In the genomic region with DNA sequence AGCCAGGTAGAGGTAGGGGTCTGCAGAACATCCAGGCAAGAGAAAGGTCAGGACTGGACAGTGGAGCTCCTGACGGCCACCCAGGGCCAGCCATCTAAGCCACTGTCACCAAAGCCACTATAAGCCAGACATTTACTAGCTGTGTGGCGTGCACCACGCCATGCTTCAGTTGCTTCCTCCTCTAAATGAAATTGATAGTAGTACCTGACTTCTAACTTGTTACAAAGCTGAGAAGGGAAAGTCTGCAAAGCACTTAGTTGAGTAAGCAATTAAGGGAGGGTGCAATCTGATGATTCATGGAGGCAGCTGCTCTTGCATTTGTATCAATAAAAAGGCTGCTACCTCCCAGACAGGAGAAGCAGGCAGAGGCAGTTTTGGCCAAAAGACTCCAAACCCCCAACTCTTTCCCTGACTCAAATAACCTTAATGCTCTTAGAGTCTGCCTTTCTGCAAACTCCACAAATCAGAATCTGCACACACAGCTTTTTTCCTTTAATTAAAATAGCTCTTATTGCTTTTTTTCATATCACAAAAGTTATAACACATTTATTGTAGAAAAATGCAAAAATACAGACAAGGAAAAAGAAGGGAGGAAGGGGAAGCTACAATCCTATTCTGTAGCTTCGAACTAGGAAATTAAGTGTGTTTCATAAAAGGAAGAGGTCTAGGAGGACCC, we compare ENCODE assay signal across 10 cellular contexts. TPM values are rescaled to one million over a fixed set of nuclear protein-coding genes. Genes with fewer than 3 reads are reported as not detected.
A peak's percentile ranks its signal among the peaks of the same experiment; 100 is the strongest.
DNase-seq lines count a peak whose midpoint lies in the region; ATAC-seq, FAIRE-seq and TF ChIP-seq lines count a peak whose summit lies in the region.
"Had no signal": no experiment of that assay in that cellular context is flagged by ENCODE, and none has a peak within 500 bp of the region (broad histone marks: within the 10 kb centered on the region; RNA-seq: fewer than 3 reads in every experiment).

No MANE protein-coding gene starts in this region.

- H3K4me3 ChIP-seq in GM12878 (no peak overlapping the region), tibial artery (no peak overlapping the region)
- H3K4me3 ChIP-seq: BLaER1 had no signal

- POLR2A ChIA-PET in GM12878 (lab: Charles Lee) = interaction anchor here (0.6 kb wide), 2 partner anchors 174 to 417 kb away, joined by 3 read pairs; no protein-coding TSS in a partner anchor

- WGBS in GM12878 (ENCODE audit: insufficient coverage, insufficient replicate concordance, low lambda C conversion rate, missing lambda C conversion rate) = 0% methylated on average over 4 of the region's 4 CpGs

- no peaks in the 10 kb centered on the region for H4K20me1 ChIP-seq in GM12878 (ENCODE audit: control insufficient read depth, insufficient read depth)
- H4K20me1 ChIP-seq: BLaER1 had no signal

- ATAC-seq in GM12878 = peak; percentile 49
- ATAC-seq in GM19328 (IDR thresholded peaks at IDR 0.05; ENCODE audit: unreplicated experiment) = no peak
- ATAC-seq in GM18511 (IDR thresholded peaks at IDR 0.05; ENCODE audit: unreplicated experiment) = no peak
- ATAC-seq in HG02678 (IDR thresholded peaks at IDR 0.05; ENCODE audit: unreplicated experiment) = no peak

- in situ Hi-C loops in GM12878 (cut with MboI) = no loop called here

- no peaks in the 10 kb centered on the region; a peak in 2 of 4 replicates for H3K27me3 ChIP-seq in GM12878 (replicated peaks in 1 of 2; ENCODE audit: control insufficient read depth in 2 of 2, insufficient read depth in 2 of 2, low read length in 1 of 2)
- peaks cover 0 to 42% of the 10 kb centered on the region in 2 donors for H3K27me3 ChIP-seq in tibial artery
- H3K27me3 ChIP-seq: BLaER1 had no signal

- CTCF ChIA-PET in GM12878 (lab: Yijun Ruan, JAX) = interaction anchor here (0.6 to 5.3 kb wide), 15 partner anchors 9 to 1135 kb away, joined by 3 to 35 read pairs (median 4); no protein-coding TSS in a partner anchor

- H3K27ac ChIP-seq in GM12878 (ENCODE audit: control insufficient read depth, insufficient read depth) = no peak overlapping the region
- H3K27ac ChIP-seq in tibial artery = no peak overlapping the region
- H3K27ac ChIP-seq: BLaER1 had no signal

- no peak for TF ChIP-seq RAD21 in GM12878 (IDR thresholded peaks at IDR 0.05; ENCODE audit: insufficient read depth, low read depth, low read length)

- TF ChIP-seq CTCF in GM12878 (IDR thresholded peaks at IDR 0.05 in 2 of 3, conservative IDR thresholded peaks at IDR 0.05 in 1 of 3; ENCODE audit: control insufficient read depth in 2 of 3, extremely low read depth in 1 of 3, insufficient read depth in 1 of 3, low read depth in 3 of 3, low read length in 3 of 3) (no peak), tibial artery (IDR thresholded peaks at IDR 0.05) (no peak)

- SMC1A ChIA-PET in GM12878 (lab: Charles Lee; ENCODE audit: uncharacterized antibody, unreplicated experiment) = interaction anchor here (0.9 to 3.2 kb wide), 8 partner anchors 34 to 509 kb away, joined by 3 to 10 read pairs (median 3); no protein-coding TSS in a partner anchor

- no TSS peak for BruUV-seq in GM12878 (replicated peaks; lab: Mats Ljungman, UMichigan)

- intact Hi-C loops in GM12878 (cut with micrococcal nuclease; ENCODE audit: unreplicated experiment) = no loop called here
- intact Hi-C loops in tibial artery (cut with DNase I; ENCODE audit: low total_unique reads) = no loop called here

- no peak overlapping the region for H3K4me2 ChIP-seq in GM12878 (ENCODE audit: control insufficient read depth, insufficient read depth)
- H3K4me2 ChIP-seq: BLaER1 had no signal

- H3K79me2 ChIP-seq in GM12878 (ENCODE audit: control insufficient read depth, insufficient read depth, low read length) = no peaks in the 10 kb centered on the region

- no peak overlapping the region for H3K9ac ChIP-seq in GM12878 (ENCODE audit: control insufficient read depth, insufficient read depth, low read length)
- H3K9ac ChIP-seq: BLaER1 had no signal

- H2AFZ ChIP-seq in GM12878 (ENCODE audit: control insufficient read depth, low read depth, low read length) = no peak overlapping the region

- no peak for TF ChIP-seq POLR2A in GM12878 (IDR thresholded peaks at IDR 0.05; ENCODE audit: low read depth, low read length)

- DNase-seq in COLO668 (lab: John Stamatoyannopoulos, UW; ENCODE audit: unreplicated experiment) = peak; percentile 46
- peak; percentile 36 for DNase-seq in ELR (ENCODE audit: low read depth)
- DNase-seq in NCI-H2196 (lab: John Stamatoyannopoulos, UW; ENCODE audit: unreplicated experiment) = peak; percentile 60
- no peak for DNase-seq in GM12878 (ENCODE audit: low read depth, low spot score)
- no peak for DNase-seq in tibial artery
- DNase-seq: activated naive CD8-positive, alpha-beta T cell treated with anti-CD3 and anti-CD28 coated beads, Interleukin-2, amount 10 ng/mL, durations not matched to agents 7 days and 5 days had no signal

- TF ChIP-seq EP300 in GM12878 (IDR thresholded peaks at IDR 0.05; ENCODE audit: borderline replicate concordance in 1 of 2, control insufficient read depth in 1 of 2, low read depth in 2 of 2, low read length in 2 of 2) = no peak

- no peaks in the 10 kb centered on the region for H3K9me3 ChIP-seq in GM12878 (replicated peaks; ENCODE audit: control insufficient read depth, insufficient read depth, low read length)
- H3K9me3 ChIP-seq in tibial artery = no peaks in the 10 kb centered on the region
- H3K9me3 ChIP-seq: BLaER1 had no signal

- FAIRE-seq in GM12878 (lab: Jason Lieb, UNC) = no peak

- RAD21 ChIA-PET in GM12878 (lab: Charles Lee; ENCODE audit: unreplicated experiment) = interaction anchor here (0.6 to 1.5 kb wide), 3 partner anchors 51 to 494 kb away, joined by 3 to 4 read pairs (median 3); no protein-coding TSS in a partner anchor

- no peaks in the 10 kb centered on the region for H3K4me1 ChIP-seq in GM12878 (ENCODE audit: control insufficient read depth, insufficient read depth, low read length)
- H3K4me1 ChIP-seq in tibial artery = peaks cover 0 to 10% (median 4%) of the 10 kb centered on the region in 4 donors

- H3K36me3 ChIP-seq in GM12878 (ENCODE audit: control insufficient read depth in 2 of 2, insufficient read depth in 2 of 2, low read length in 1 of 2) (no peaks in the 10 kb centered on the region), tibial artery (no peaks in the 10 kb centered on the region)
- H3K36me3 ChIP-seq: BLaER1 had no signal

TF ChIP-seq in GM12878, 131 proteins besides CTCF, POLR2A, EP300 and RAD21:
- TF ChIP-seq, protein P1, sequence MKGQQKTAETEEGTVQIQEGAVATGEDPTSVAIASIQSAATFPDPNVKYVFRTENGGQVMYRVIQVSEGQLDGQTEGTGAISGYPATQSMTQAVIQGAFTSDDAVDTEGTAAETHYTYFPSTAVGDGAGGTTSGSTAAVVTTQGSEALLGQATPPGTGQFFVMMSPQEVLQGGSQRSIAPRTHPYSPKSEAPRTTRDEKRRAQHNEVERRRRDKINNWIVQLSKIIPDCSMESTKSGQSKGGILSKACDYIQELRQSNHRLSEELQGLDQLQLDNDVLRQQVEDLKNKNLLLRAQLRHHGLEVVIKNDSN (IDR thresholded peaks at IDR 0.05; ENCODE audit: borderline replicate concordance, extremely low read length, insufficient read depth, low read depth, low read length) = no peak
- TF ChIP-seq FOXK2 (IDR thresholded peaks at IDR 0.05) = no peak
- TF ChIP-seq, protein P2, sequence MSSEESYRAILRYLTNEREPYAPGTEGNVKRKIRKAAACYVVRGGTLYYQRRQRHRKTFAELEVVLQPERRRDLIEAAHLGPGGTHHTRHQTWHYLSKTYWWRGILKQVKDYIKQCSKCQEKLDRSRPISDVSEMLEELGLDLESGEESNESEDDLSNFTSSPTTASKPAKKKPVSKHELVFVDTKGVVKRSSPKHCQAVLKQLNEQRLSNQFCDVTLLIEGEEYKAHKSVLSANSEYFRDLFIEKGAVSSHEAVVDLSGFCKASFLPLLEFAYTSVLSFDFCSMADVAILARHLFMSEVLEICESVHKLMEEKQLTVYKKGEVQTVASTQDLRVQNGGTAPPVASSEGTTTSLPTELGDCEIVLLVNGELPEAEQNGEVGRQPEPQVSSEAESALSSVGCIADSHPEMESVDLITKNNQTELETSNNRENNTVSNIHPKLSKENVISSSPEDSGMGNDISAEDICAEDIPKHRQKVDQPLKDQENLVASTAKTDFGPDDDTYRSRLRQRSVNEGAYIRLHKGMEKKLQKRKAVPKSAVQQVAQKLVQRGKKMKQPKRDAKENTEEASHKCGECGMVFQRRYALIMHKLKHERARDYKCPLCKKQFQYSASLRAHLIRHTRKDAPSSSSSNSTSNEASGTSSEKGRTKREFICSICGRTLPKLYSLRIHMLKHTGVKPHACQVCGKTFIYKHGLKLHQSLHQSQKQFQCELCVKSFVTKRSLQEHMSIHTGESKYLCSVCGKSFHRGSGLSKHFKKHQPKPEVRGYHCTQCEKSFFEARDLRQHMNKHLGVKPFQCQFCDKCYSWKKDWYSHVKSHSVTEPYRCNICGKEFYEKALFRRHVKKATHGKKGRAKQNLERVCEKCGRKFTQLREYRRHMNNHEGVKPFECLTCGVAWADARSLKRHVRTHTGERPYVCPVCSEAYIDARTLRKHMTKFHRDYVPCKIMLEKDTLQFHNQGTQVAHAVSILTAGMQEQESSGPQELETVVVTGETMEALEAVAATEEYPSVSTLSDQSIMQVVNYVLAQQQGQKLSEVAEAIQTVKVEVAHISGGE (CRISPR knock-in tag; IDR thresholded peaks at IDR 0.05) = no peak

RNA-seq across cellular contexts. Expression of a gene that starts 19.2 kb away (rescaled TPM):
- 149 and 166 TPM in 2 replicates for total RNA-seq in GM12878 (2013; cell fraction: nucleolus; rRNA removed)
- total RNA-seq in GM12878 (2014; rRNA removed) (45.8 and 52.2 TPM in 2 replicates), GM12878 (2014; rRNA removed; fragmentation: Illumina TruSeq; extraction: Trizol) (34.8 and 39.6 TPM in 2 replicates), GM12878 (2021) (113 and 115 TPM in 2 replicates)
- polyA plus RNA-seq in GM12878 (2011; ENCODE audit: low read depth) = 25.7 TPM
- polyA plus RNA-seq in GM12878 (2011; rRNA removed) (42.9 and 63.9 TPM in 2 replicates), GM12878 (2014; fragmentation: Illumina TruSeq; extraction: Trizol) (35.7 and 53.4 TPM in 2 replicates), GM12878 (2014; fragmentation: Nextera tagmentation; extraction: Ambion mirVana) (under 1 TPM; 0.42 to 0.60 TPM), GM12878 (2014; rRNA removed) (73.7 and 83.1 TPM in 2 replicates), GM12878 (2016; fragmentation: Nextera tagmentation; extraction: Ambion mirVana) (10 to 100 TPM; 10.7 to 12.2 TPM)
- 54.2 and 61.6 TPM in 2 replicates for polyA plus RNA-seq in GM12878 (2011; cell fraction: cytosol; rRNA removed)
- polyA plus RNA-seq in GM12878 (2011; cell fraction: nucleus; rRNA removed) = 95.7 and 113 TPM in 2 replicates
- 56.2 and 57.9 TPM in 2 replicates for polyA plus RNA-seq in GM12878 (2012)
- 44.3 and 62.2 TPM in 2 replicates for polyA minus RNA-seq in GM12878 (2011; rRNA and poly(A)+ RNA removed)
- polyA minus RNA-seq in GM12878 (2011; cell fraction: cytosol; rRNA and poly(A)+ RNA removed) = 22.3 and 26.7 TPM in 2 replicates
- 23.0 and 40.7 TPM in 2 replicates for polyA minus RNA-seq in GM12878 (2011; cell fraction: nucleus; rRNA and poly(A)+ RNA removed)

Comparison
In these comparisons a context has a peak if more than half of its experiments do, and no peak if none do; other contexts are left out.
1. DNase-seq: peak in COLO668 (single experiment), ELR (single experiment) and NCI-H2196 (single experiment); none in GM12878 (single experiment) and tibial artery (0 of 2).